Comparison of ENCODE assay signal across 13 cellular contexts in the genomic region with DNA sequence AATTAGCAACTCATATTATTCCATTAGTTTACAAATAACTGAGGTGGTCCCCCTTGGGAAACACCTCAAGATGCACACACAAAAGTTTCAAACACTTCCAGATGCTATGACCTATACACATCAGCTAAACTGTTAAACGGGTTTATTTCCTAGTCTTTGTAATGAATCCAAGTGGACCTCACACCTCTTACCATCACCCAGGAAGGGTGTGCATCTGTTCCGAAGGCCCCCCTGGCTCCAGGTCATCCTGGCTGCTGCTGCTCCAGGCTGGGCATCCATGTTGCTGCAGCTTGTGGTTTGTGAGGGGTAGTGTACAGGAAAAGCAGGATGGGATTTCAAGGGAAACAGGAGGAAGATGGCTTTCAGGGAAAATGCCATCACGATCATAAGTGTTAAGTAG. TPM values are rescaled to one million over a fixed set of nuclear protein-coding genes. Genes with fewer than 3 reads are reported as not detected.
DNase-seq lines count a peak whose midpoint lies in the region; ATAC-seq and TF ChIP-seq lines count a peak whose summit lies in the region.
"Had no signal": no experiment of that assay in that cellular context is flagged by ENCODE, and none has a peak within 500 bp of the region (broad histone marks: within the 10 kb centered on the region; RNA-seq: fewer than 3 reads in every experiment).

No MANE protein-coding gene starts in this region.

- DNase-seq in A673 (ENCODE audit: low spot score) (no peak), GM12864 (ENCODE audit: low read depth) (no peak), memory B cell (ENCODE audit: low spot score in 2 of 2) (no peak), UCSD-AML1 (lab: John Stamatoyannopoulos, UW; ENCODE audit: unreplicated experiment) (no peak), Peyer's patch (no peak)
- no peak for DNase-seq in activated T-helper 1 cell treated with anti-CD3 and anti-CD28 coated beads, Interleukin-12 subunit alpha, Interleukin-12 subunit beta, Interleukin-2, Interleukin-4 antibody, amounts not matched to agents 30 ng/mL and 10 ng/mL and 1 ng/mL, durations not matched to agents 14 hours and 24 hours and 36 hours (ENCODE audit: low spot score)
- DNase-seq: kidney glomerular epithelial cell, NCI-H146 had no signal

- no peak for TF ChIP-seq CTCF in A673 (conservative IDR thresholded peaks at IDR 0.05; ENCODE audit: low read depth, low read length)
- no peak for TF ChIP-seq CTCF in GM12864 (IDR thresholded peaks at IDR 0.05; ENCODE audit: low read depth, low read length, missing control alignments)
- no peak for TF ChIP-seq CTCF in Peyer's patch (IDR thresholded peaks at IDR 0.05)
- no peak for TF ChIP-seq CTCF in gastroesophageal sphincter (IDR thresholded peaks at IDR 0.05)

- H3K27ac ChIP-seq in A673 (ENCODE audit: low read depth, low read length, poor library complexity, severe bottlenecking), result peak overlapping the region; percentile 54
- H3K27ac ChIP-seq in Peyer's patch, result no peak overlapping the region
- H3K27ac ChIP-seq in gastroesophageal sphincter, result peak overlapping the region in 2 of 4 donors; percentile 11 to 12
- H3K27ac ChIP-seq: ascending aorta, prostate gland, VCaP had no signal

- POLR2A ChIA-PET in A673 (lab: Charles Lee; ENCODE audit: low non-redundant PET), result no interaction called here

- intact Hi-C loops in A673 (cut with micrococcal nuclease; ENCODE audit: unreplicated experiment), result loop anchor here (10.0 kb wide), 1 partner anchor 272 kb away; no protein-coding TSS in a partner anchor
- intact Hi-C loops in activated T-helper 1 cell treated with anti-CD3 and anti-CD28 coated beads, Interleukin-12 subunit alpha, Interleukin-12 subunit beta, Interleukin-2, Interleukin-4 antibody, amounts not matched to agents 30 ng/mL and 10 ng/mL and 1 ng/mL, durations not matched to agents 14 hours and 24 hours and 36 hours (cut with micrococcal nuclease), result loop anchor here (5.0 kb wide), 1 partner anchor 45 kb away; no protein-coding TSS in a partner anchor

- CTCF ChIA-PET in A673 (lab: Charles Lee), result no interaction called here

- H3K9me3 ChIP-seq in A673 (ENCODE audit: low read depth, low read length, poor library complexity, severe bottlenecking) (no peaks in the 10 kb centered on the region), Peyer's patch (no peaks in the 10 kb centered on the region), gastroesophageal sphincter (no peaks in the 10 kb centered on the region)
- H3K9me3 ChIP-seq: ascending aorta, prostate gland had no signal

- H3K27me3 ChIP-seq in A673 (replicated peaks; ENCODE audit: insufficient read depth, low read depth, low read length, poor library complexity), result no peaks in the 10 kb centered on the region
- no peaks in the 10 kb centered on the region for H3K27me3 ChIP-seq in Peyer's patch
- H3K27me3 ChIP-seq in gastroesophageal sphincter, result no peaks in the 10 kb centered on the region
- H3K27me3 ChIP-seq: ascending aorta had no signal

- H3K36me3 ChIP-seq in A673 (ENCODE audit: insufficient read depth, low read length, poor library complexity, severe bottlenecking), result peaks cover 97% of the 10 kb centered on the region
- H3K36me3 ChIP-seq in Peyer's patch, result peaks cover 0 to 65% (median 0%) of the 10 kb centered on the region in 3 donors
- H3K36me3 ChIP-seq in gastroesophageal sphincter, result peaks cover 0 to 74% of the 10 kb centered on the region in 2 donors
- H3K36me3 ChIP-seq: prostate gland had no signal

- H3K9me3 Mint-ChIP-seq in activated T-helper 1 cell treated with anti-CD3 and anti-CD28 coated beads, Interleukin-12 subunit alpha, Interleukin-12 subunit beta, Interleukin-2, Interleukin-4 antibody, amounts not matched to agents 30 ng/mL and 10 ng/mL and 1 ng/mL, durations not matched to agents 14 hours and 24 hours and 36 hours, result no peaks in the 10 kb centered on the region
- no peaks in the 10 kb centered on the region for H3K9me3 Mint-ChIP-seq in memory B cell

- H3K27ac Mint-ChIP-seq in activated T-helper 1 cell treated with anti-CD3 and anti-CD28 coated beads, Interleukin-12 subunit alpha, Interleukin-12 subunit beta, Interleukin-2, Interleukin-4 antibody, amounts not matched to agents 30 ng/mL and 10 ng/mL and 1 ng/mL, durations not matched to agents 14 hours and 24 hours and 36 hours, result peak overlapping the region; percentile 87
- peak overlapping the region; percentile 83 for H3K27ac Mint-ChIP-seq in memory B cell

- peaks cover 66% of the 10 kb centered on the region for H3K4me1 ChIP-seq in A673 (ENCODE audit: insufficient read depth, low read length, poor library complexity, severe bottlenecking)
- H3K4me1 ChIP-seq in Peyer's patch, result peaks cover 0 to 79% (median 31%) of the 10 kb centered on the region in 4 donors
- H3K4me1 ChIP-seq in gastroesophageal sphincter, result peaks cover 38 to 95% (median 56%) of the 10 kb centered on the region in 3 donors

- peaks cover 74% of the 10 kb centered on the region for H3K36me3 Mint-ChIP-seq in activated T-helper 1 cell treated with anti-CD3 and anti-CD28 coated beads, Interleukin-12 subunit alpha, Interleukin-12 subunit beta, Interleukin-2, Interleukin-4 antibody, amounts not matched to agents 30 ng/mL and 10 ng/mL and 1 ng/mL, durations not matched to agents 14 hours and 24 hours and 36 hours (ENCODE audit: low read depth)
- peaks cover 35% of the 10 kb centered on the region for H3K36me3 Mint-ChIP-seq in memory B cell

- peak overlapping the region; percentile 84 for H3K4me3 Mint-ChIP-seq in activated T-helper 1 cell treated with anti-CD3 and anti-CD28 coated beads, Interleukin-12 subunit alpha, Interleukin-12 subunit beta, Interleukin-2, Interleukin-4 antibody, amounts not matched to agents 30 ng/mL and 10 ng/mL and 1 ng/mL, durations not matched to agents 14 hours and 24 hours and 36 hours
- peak overlapping the region; percentile 72 for H3K4me3 Mint-ChIP-seq in memory B cell

- H3K4me3 ChIP-seq in A673 (ENCODE audit: low read depth, low read length, poor library complexity, severe bottlenecking) (no peak overlapping the region), GM12864 (ENCODE audit: low read depth, low read length) (peak overlapping the region; percentile 45), Peyer's patch (no peak overlapping the region), gastroesophageal sphincter (no peak overlapping the region)
- H3K4me3 ChIP-seq: prostate gland had no signal

- no TSS peak for BruUV-seq in A673 (replicated peaks; lab: Mats Ljungman, UMichigan)

- no peak for ATAC-seq in memory B cell (ENCODE audit: low read depth)
- no peak for ATAC-seq in GM18870 (IDR thresholded peaks at IDR 0.05; ENCODE audit: unreplicated experiment)
- ATAC-seq in gastroesophageal sphincter, result no peak

- TF ChIP-seq POLR2A in Peyer's patch (IDR thresholded peaks at IDR 0.05) (no peak), gastroesophageal sphincter (IDR thresholded peaks at IDR 0.05) (no peak)

- 20 to 42% methylated on average over 1 to 2 of the region's 3 CpGs for WGBS in gastroesophageal sphincter (ENCODE audit: low coverage in 1 of 2), 2 donors

- H3K27me3 Mint-ChIP-seq in activated T-helper 1 cell treated with anti-CD3 and anti-CD28 coated beads, Interleukin-12 subunit alpha, Interleukin-12 subunit beta, Interleukin-2, Interleukin-4 antibody, amounts not matched to agents 30 ng/mL and 10 ng/mL and 1 ng/mL, durations not matched to agents 14 hours and 24 hours and 36 hours (ENCODE audit: insufficient read depth), result no peaks in the 10 kb centered on the region
- H3K27me3 Mint-ChIP-seq in memory B cell, result no peaks in the 10 kb centered on the region

- H3K4me1 Mint-ChIP-seq in activated T-helper 1 cell treated with anti-CD3 and anti-CD28 coated beads, Interleukin-12 subunit alpha, Interleukin-12 subunit beta, Interleukin-2, Interleukin-4 antibody, amounts not matched to agents 30 ng/mL and 10 ng/mL and 1 ng/mL, durations not matched to agents 14 hours and 24 hours and 36 hours (ENCODE audit: low read depth), result peaks cover 80% of the 10 kb centered on the region
- peaks cover 48% of the 10 kb centered on the region for H3K4me1 Mint-ChIP-seq in memory B cell

- no peak for TF ChIP-seq EP300 in gastroesophageal sphincter (IDR thresholded peaks at IDR 0.05)

RNA-seq across cellular contexts. Expression of gene HNRNPC, which starts 6.8 kb away (rescaled TPM):
- total RNA-seq in A673 (2021) (934 and 949 TPM in 2 replicates), Peyer's patch (100 to 1,000 TPM; 201 to 392 (median 259) TPM), gastroesophageal sphincter (100 to 1,000 TPM; 356 to 544 (median 505) TPM)
- total RNA-seq in activated T-helper 1 cell treated with anti-CD3 and anti-CD28 coated beads, Interleukin-12 subunit alpha, Interleukin-12 subunit beta, Interleukin-2, Interleukin-4 antibody, amounts not matched to agents 30 ng/mL and 10 ng/mL and 1 ng/mL, durations not matched to agents 14 hours and 24 hours and 36 hours, result 958 and 976 TPM in 2 replicates

RNA-seq across cellular contexts. Expression of gene RPGRIP1, which starts 17.5 kb away (rescaled TPM):
- total RNA-seq in A673 (2021), result 0.86 and 0.98 TPM in 2 replicates
- not detected in 2 replicates for total RNA-seq in activated T-helper 1 cell treated with anti-CD3 and anti-CD28 coated beads, Interleukin-12 subunit alpha, Interleukin-12 subunit beta, Interleukin-2, Interleukin-4 antibody, amounts not matched to agents 30 ng/mL and 10 ng/mL and 1 ng/mL, durations not matched to agents 14 hours and 24 hours and 36 hours
- 1 to 10 TPM in 1 of 4 donors, under 1 TPM in 1, not detected in 2; 0.40 to 3.3 TPM for total RNA-seq in Peyer's patch
- under 1 TPM in 3 of 4 donors, not detected in 1; 0.13 to 0.62 (median 0.23) TPM for total RNA-seq in gastroesophageal sphincter
- total RNA-seq: ascending aorta had no signal
